ENCODE assay signal across 21 cellular contexts in the genomic region with DNA sequence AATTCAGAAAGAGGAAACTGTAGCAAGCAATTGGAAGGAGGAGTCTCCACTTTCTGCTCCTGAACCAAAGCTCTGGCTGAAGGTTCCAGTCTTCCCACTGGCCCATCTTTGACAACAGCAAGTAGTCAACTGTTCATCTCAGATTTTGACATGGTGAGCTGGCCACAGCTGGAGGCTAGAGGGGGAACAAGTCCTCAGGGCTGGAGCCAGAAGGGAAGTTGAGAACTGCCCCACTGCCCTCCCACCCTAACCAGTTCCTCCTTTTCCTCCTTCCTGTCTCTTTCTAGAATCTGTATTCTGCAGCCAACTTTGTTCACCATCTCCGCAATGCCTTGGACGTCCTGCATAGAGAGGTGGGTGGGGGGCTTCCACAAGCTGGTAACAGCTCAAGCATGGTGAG.
DNase-seq lines count a peak whose midpoint lies in the region; ATAC-seq, FAIRE-seq and TF ChIP-seq lines count a peak whose summit lies in the region.
"Had no signal": no experiment of that assay in that cellular context is flagged by ENCODE, and none has a peak within 500 bp of the region (broad histone marks: within the 10 kb centered on the region; RNA-seq: fewer than 3 reads in every experiment).

No MANE protein-coding gene starts in this region.

- H3K4me2 ChIP-seq in HepG2 (ENCODE audit: low read depth, low read length): no peak overlapping the region

- no peak overlapping the region for H3K4me3 Mint-ChIP-seq in chondrocyte (ENCODE audit: unreplicated experiment)
- H3K4me3 Mint-ChIP-seq: activated naive CD8-positive, alpha-beta T cell treated with anti-CD3 and anti-CD28 coated beads, Interleukin-2, amount 50 U/mL, for 24 hours; mesothelial cell of epicardium; T-cell had no signal

- POLR2A ChIA-PET in HepG2 (lab: Yijun Ruan, JAX): no interaction called here

- no peak for TF ChIP-seq POLR2A in right lobe of liver (IDR thresholded peaks at IDR 0.05)
- TF ChIP-seq POLR2A in HepG2 (IDR thresholded peaks at IDR 0.05; ENCODE audit: insufficient read depth in 1 of 2, low read depth in 2 of 2, low read length in 2 of 2): no peak

- no peak overlapping the region for H3K4me3 ChIP-seq in right lobe of liver
- H3K4me3 ChIP-seq in HepG2 (replicated peaks in 1 of 3; ENCODE audit: insufficient read depth in 1 of 3, low read depth in 2 of 3, low read length in 3 of 3): no peak overlapping the region
- H3K4me3 ChIP-seq in muscle layer of colon (ENCODE audit: low read depth in 1 of 2, low read length in 2 of 2): no peak overlapping the region
- no peak overlapping the region for H3K4me3 ChIP-seq in aorta (ENCODE audit: low read length in 2 of 2)
- H3K4me3 ChIP-seq: GM12878, testis had no signal

- H3K79me2 ChIP-seq in HepG2 (ENCODE audit: insufficient read depth, low read length): no peaks in the 10 kb centered on the region

- H3K9me3 Mint-ChIP-seq in chondrocyte (ENCODE audit: low read depth): peaks cover 2% of the 10 kb centered on the region
- H3K9me3 Mint-ChIP-seq: activated naive CD8-positive, alpha-beta T cell treated with anti-CD3 and anti-CD28 coated beads, Interleukin-2, amount 50 U/mL, for 24 hours; mesothelial cell of epicardium; T-cell had no signal

- no peak overlapping the region for H3K9ac ChIP-seq in HepG2 (ENCODE audit: insufficient read depth, low read depth, low read length)
- no peak overlapping the region for H3K9ac ChIP-seq in muscle layer of colon (ENCODE audit: low read length)

- intact Hi-C loops in right lobe of liver (cut with DNase I): no loop called here
- intact Hi-C loops in HepG2 (cut with micrococcal nuclease; ENCODE audit: unreplicated experiment): no loop called here
- intact Hi-C loops in aorta (cut with DNase I): no loop called here

- TF ChIP-seq EP300 in HepG2 (IDR thresholded peaks at IDR 0.05; ENCODE audit: low read depth in 2 of 2, low read length in 2 of 2) (no peak), HepG2 (CRISPR knock-in tag; IDR thresholded peaks at IDR 0.05; ENCODE audit: borderline replicate concordance) (no peak)

- TF ChIP-seq RAD21 in HepG2 (CRISPR knock-in tag; IDR thresholded peaks at IDR 0.05): no peak

- in situ Hi-C loops in HepG2 (cut with HindIII; ENCODE audit: extremely low pct_ligation_motif_present, low pct_unique_long_range_greater_than_20kb): no loop called here

- BruUV-seq in HepG2 (replicated peaks; lab: Mats Ljungman, UMichigan): no TSS peak

- H3K27ac ChIP-seq in right lobe of liver (no peak overlapping the region), HepG2 (ENCODE audit: extremely low read length, insufficient read depth, low read length) (no peak overlapping the region), muscle layer of colon (ENCODE audit: low read depth, low read length) (peak overlapping the region; percentile 53), aorta (ENCODE audit: low read depth in 1 of 2, low read length in 2 of 2) (no peak overlapping the region)
- H3K27ac ChIP-seq: foreskin keratinocyte, testis had no signal

- DNase-seq in right lobe of liver: peak in 1 of 3 donors; percentile 35
- no peak for DNase-seq in HepG2 (ENCODE audit: low spot score)
- DNase-seq in chondrocyte (ENCODE audit: low spot score): peak; percentile 12
- peak; percentile 30 to 71 for DNase-seq in aorta
- no peak for DNase-seq in D341Med (ENCODE audit: low spot score)
- no peak for DNase-seq in NCI-H1930 (lab: John Stamatoyannopoulos, UW)
- no peak for DNase-seq in urothelium cell line (ENCODE audit: low spot score)
- DNase-seq: activated CD4-positive, alpha-beta T cell treated with anti-CD3 and anti-CD28 coated beads for 4 hours; activated naive CD8-positive, alpha-beta T cell treated with anti-CD3 and anti-CD28 coated beads, Interleukin-2, amount 50 U/mL, for 24 hours; activated T-cell treated with anti-CD3 and anti-CD28 coated beads, Interleukin-2, amount 50 U/mL, for 1 hour; foreskin keratinocyte; Karpas-422; NCI-H187; NCI-H510A treated with DMSO at 0.1 percent for 48 hours; T-cell; testis had no signal

- no peak for FAIRE-seq in HepG2 (lab: Jason Lieb, UNC)
- FAIRE-seq in urothelium cell line (lab: Jason Lieb, UNC): no peak
- FAIRE-seq: A204.1, endometrium, GM12878 had no signal

- H3K9me3 ChIP-seq in right lobe of liver: no peaks in the 10 kb centered on the region
- no peaks in the 10 kb centered on the region for H3K9me3 ChIP-seq in HepG2 (ENCODE audit: low read length)
- no peaks in the 10 kb centered on the region for H3K9me3 ChIP-seq in muscle layer of colon (ENCODE audit: low read length)
- H3K9me3 ChIP-seq in aorta (ENCODE audit: control insufficient read depth, low read length): no peaks in the 10 kb centered on the region
- H3K9me3 ChIP-seq: testis had no signal

- H4K20me1 ChIP-seq in HepG2 (ENCODE audit: insufficient read depth, low read length): no peaks in the 10 kb centered on the region

- no peaks in the 10 kb centered on the region for H3K27me3 ChIP-seq in right lobe of liver
- peaks cover 3 to 31% of the 10 kb centered on the region in 2 experiments; a peak in 3 of 5 replicates for H3K27me3 ChIP-seq in HepG2 (ENCODE audit: control insufficient read depth in 1 of 2, insufficient read depth in 2 of 2, low read length in 2 of 2)
- H3K27me3 ChIP-seq in muscle layer of colon (ENCODE audit: control insufficient read depth in 1 of 2, insufficient read depth in 2 of 2, low read length in 2 of 2): no peaks in the 10 kb centered on the region
- H3K27me3 ChIP-seq in aorta (ENCODE audit: control insufficient read depth in 1 of 2, insufficient read depth in 2 of 2, low read length in 1 of 2): no peaks in the 10 kb centered on the region
- H3K27me3 ChIP-seq: foreskin keratinocyte, testis had no signal

- no peaks in the 10 kb centered on the region for H3K36me3 ChIP-seq in right lobe of liver
- no peaks in the 10 kb centered on the region for H3K36me3 ChIP-seq in HepG2 (replicated peaks in 1 of 2; ENCODE audit: control insufficient read depth in 1 of 2, insufficient read depth in 2 of 2, low read length in 2 of 2)
- no peaks in the 10 kb centered on the region for H3K36me3 ChIP-seq in muscle layer of colon (ENCODE audit: insufficient read depth, low read length)
- no peaks in the 10 kb centered on the region for H3K36me3 ChIP-seq in aorta (ENCODE audit: control insufficient read depth in 1 of 2, insufficient read depth in 2 of 2, low read length in 1 of 2)

- no peak overlapping the region for H2AFZ ChIP-seq in HepG2 (ENCODE audit: low read length)

- H3K36me3 Mint-ChIP-seq in chondrocyte (ENCODE audit: low read depth): no peaks in the 10 kb centered on the region
- H3K36me3 Mint-ChIP-seq: mesothelial cell of epicardium, T-cell had no signal

- H3K4me1 ChIP-seq in right lobe of liver (no peaks in the 10 kb centered on the region), HepG2 (ENCODE audit: insufficient read depth, low read length) (no peaks in the 10 kb centered on the region), muscle layer of colon (ENCODE audit: insufficient read depth, low read length) (peaks cover 7% of the 10 kb centered on the region), aorta (ENCODE audit: control insufficient read depth in 1 of 2, insufficient read depth in 2 of 2, low read length in 2 of 2) (peaks cover 0 to 1% of the 10 kb centered on the region in 2 donors)

- TF ChIP-seq CTCF in right lobe of liver (IDR thresholded peaks at IDR 0.05) (no peak), HepG2 (CRISPR knock-in tag; IDR thresholded peaks at IDR 0.05) (no peak), chondrocyte (IDR thresholded peaks at IDR 0.05) (no peak)

- peak; percentile 41 to 69 (median 56) for ATAC-seq in right lobe of liver
- no peak for ATAC-seq in HepG2
- ATAC-seq in aorta (ENCODE audit: low FRiP score): no peak
- ATAC-seq: activated naive CD8-positive, alpha-beta T cell treated with anti-CD3 and anti-CD28 coated beads, Interleukin-2, amount 50 U/mL, for 24 hours; foreskin keratinocyte; GM12878; T-cell had no signal

- peaks cover 21% of the 10 kb centered on the region for H3K4me1 Mint-ChIP-seq in chondrocyte (ENCODE audit: low read depth)
- H3K4me1 Mint-ChIP-seq: activated naive CD8-positive, alpha-beta T cell treated with anti-CD3 and anti-CD28 coated beads, Interleukin-2, amount 50 U/mL, for 24 hours had no signal

- no peaks in the 10 kb centered on the region for H3K27me3 Mint-ChIP-seq in chondrocyte (ENCODE audit: low read depth)
- H3K27me3 Mint-ChIP-seq: activated naive CD8-positive, alpha-beta T cell treated with anti-CD3 and anti-CD28 coated beads, Interleukin-2, amount 50 U/mL, for 24 hours; T-cell had no signal

- 50% methylated on average over 1 of the region's 2 CpGs for WGBS in right lobe of liver (ENCODE audit: insufficient coverage, low coverage, low lambda C conversion rate, missing lambda C conversion rate)
- WGBS in HepG2 (ENCODE audit: low lambda C conversion rate): 69% methylated on average over 2 of the region's 2 CpGs
- 86 to 96% methylated on average over 2 of the region's 2 CpGs for WGBS in aorta, 2 donors

- CTCF ChIA-PET in HepG2 (lab: Yijun Ruan, JAX; ENCODE audit: low intra/inter-chr PET ratio, low total read pairs): no interaction called here

- H3K27ac Mint-ChIP-seq in chondrocyte (ENCODE audit: unreplicated experiment): no peak overlapping the region
- H3K27ac Mint-ChIP-seq: activated naive CD8-positive, alpha-beta T cell treated with anti-CD3 and anti-CD28 coated beads, Interleukin-2, amount 50 U/mL, for 24 hours; mesothelial cell of epicardium; T-cell had no signal

Comparison
In these comparisons a context has a peak if more than half of its experiments do, and no peak if none do; other contexts are left out.
1. ATAC-seq: peak in right lobe of liver (4 of 4); none in HepG2 (single experiment) and aorta (single experiment).
2. DNase-seq: peak in chondrocyte (single experiment) and aorta (2 of 2); none in HepG2 (single experiment), D341Med (single experiment), NCI-H1930 (0 of 2) and urothelium cell line (single experiment).